ENCODE assay signal across 12 cellular contexts in the genomic region with DNA sequence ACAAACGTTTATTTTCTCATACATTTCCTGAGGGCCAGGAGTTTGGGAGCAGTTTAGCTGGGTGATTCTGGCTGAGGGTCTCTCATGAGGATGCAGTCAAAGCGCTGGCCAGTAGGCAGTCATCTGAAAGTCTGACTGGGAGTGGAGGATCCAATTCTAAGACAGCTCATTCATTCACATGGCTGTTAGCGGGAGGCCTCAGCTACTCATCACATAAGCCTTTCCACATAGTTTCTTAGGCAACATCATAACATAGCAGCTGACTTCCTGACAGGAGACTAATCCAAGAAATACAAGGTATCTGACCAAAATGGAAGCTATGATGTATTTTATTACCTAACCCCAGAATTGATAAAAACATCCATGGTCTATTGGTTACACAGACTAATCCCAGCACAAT. TPM values are rescaled to one million over a fixed set of nuclear protein-coding genes. Genes with fewer than 3 reads are reported as not detected.
DNase-seq lines count a peak whose midpoint lies in the region; ATAC-seq, FAIRE-seq and TF ChIP-seq lines count a peak whose summit lies in the region.
"Had no signal": no experiment of that assay in that cellular context is flagged by ENCODE, and none has a peak within 500 bp of the region (broad histone marks: within the 10 kb centered on the region; RNA-seq: fewer than 3 reads in every experiment).

No MANE protein-coding gene starts in this region.

- H2AFZ ChIP-seq in SK-N-SH (ENCODE audit: low read depth) (no peak overlapping the region; the same call in 1 of the 2 replicates), OCI-LY7 (ENCODE audit: low read length) (peak overlapping the region; percentile 73; the same call in 1 of the 2 replicates)

- H3K4me3 ChIP-seq in SK-N-SH (ENCODE audit: low read depth in 2 of 2, low read length in 1 of 2) (no peak overlapping the region), OCI-LY7 (ENCODE audit: low read depth, low read length, poor library complexity, severe bottlenecking) (no peak overlapping the region), skeletal muscle cell (ENCODE audit: low read depth, low read length) (no peak overlapping the region), pancreas (no peak overlapping the region)
- H3K4me3 ChIP-seq: thoracic aorta had no signal

- peaks cover 21% of the 10 kb centered on the region for H3K79me2 ChIP-seq in SK-N-SH (ENCODE audit: insufficient read depth)
- peaks cover 21% of the 10 kb centered on the region for H3K79me2 ChIP-seq in OCI-LY7 (ENCODE audit: insufficient read depth, low read depth, low read length)

- peak overlapping the region; percentile 12; the same call in 1 of the 2 replicates for H3K9ac ChIP-seq in SK-N-SH

- 76% methylated on average over 3 of the region's 3 CpGs for WGBS in SK-N-SH (ENCODE audit: low lambda C conversion rate)
- 75 to 84% methylated on average over 3 of the region's 3 CpGs for WGBS in pancreas, 2 donors

- H3K9me3 ChIP-seq in SK-N-SH, result no peaks in the 10 kb centered on the region
- no peaks in the 10 kb centered on the region for H3K9me3 ChIP-seq in OCI-LY7 (ENCODE audit: low read length)
- no peaks in the 10 kb centered on the region for H3K9me3 ChIP-seq in pancreas
- H3K9me3 ChIP-seq: thoracic aorta had no signal

- H3K27ac ChIP-seq in SK-N-SH (ENCODE audit: low read depth in 2 of 2, low read length in 1 of 2) (peak overlapping the region in 1 of 2 experiments; percentile 51; a peak in 2 of 4 replicates), OCI-LY7 (ENCODE audit: low read depth, low read length, poor library complexity, severe bottlenecking) (no peak overlapping the region), epithelial cell of prostate (no peak overlapping the region), pancreas (no peak overlapping the region), RWPE1 (no peak overlapping the region)
- H3K27ac ChIP-seq: thoracic aorta had no signal

- TF ChIP-seq EP300 in SK-N-SH (IDR thresholded peaks at IDR 0.05; ENCODE audit: borderline replicate concordance in 1 of 2, low read depth in 1 of 2, low read length in 1 of 2), result no peak

- H3K27me3 ChIP-seq in SK-N-SH (ENCODE audit: insufficient read depth) (no peaks in the 10 kb centered on the region), pancreas (no peaks in the 10 kb centered on the region)

- ATAC-seq in SK-N-SH treated with all-trans-retinoic acid at 6 μM for 48 hours (no peak), GM21528 (IDR thresholded peaks at IDR 0.05; ENCODE audit: low FRiP score, unreplicated experiment) (no peak), pancreas (no peak)
- ATAC-seq: right cardiac atrium, T-helper 17 cell had no signal

- H4K20me1 ChIP-seq in SK-N-SH (ENCODE audit: insufficient read depth), result no peaks in the 10 kb centered on the region
- peaks cover 16% of the 10 kb centered on the region for H4K20me1 ChIP-seq in OCI-LY7 (ENCODE audit: insufficient read depth, low read length)

- H3K4me2 ChIP-seq in SK-N-SH (no peak overlapping the region), OCI-LY7 (ENCODE audit: low read length) (no peak overlapping the region)

- POLR2A ChIA-PET in SK-N-SH (lab: Yijun Ruan, JAX) (no interaction called here), OCI-LY7 (lab: Charles Lee) (interaction anchor here (0.5 to 2.1 kb wide), 7 partner anchors 9 to 371 kb away, joined by 3 to 9 read pairs (median 4); partner anchors contain the start of gene WDFY1), RWPE1 (lab: Yijun Ruan, JAX; ENCODE audit: low non-redundant PET) (no interaction called here)

- H3F3A ChIP-seq in SK-N-SH (replicated peaks; ENCODE audit: insufficient read depth), result no peaks in the 10 kb centered on the region

- H3K4me1 ChIP-seq in SK-N-SH (ENCODE audit: control insufficient read depth in 1 of 2, insufficient read depth in 2 of 2, low read depth in 1 of 2, low read length in 1 of 2), result peaks cover 1 to 23% of the 10 kb centered on the region in 2 experiments; a peak in 3 of 4 replicates
- H3K4me1 ChIP-seq in OCI-LY7 (ENCODE audit: insufficient read depth, low read length, poor library complexity, severe bottlenecking), result peaks cover 82% of the 10 kb centered on the region
- peaks cover 7 to 24% (median 16%) of the 10 kb centered on the region in 3 donors for H3K4me1 ChIP-seq in pancreas

- H3K36me3 ChIP-seq in SK-N-SH (replicated peaks in 1 of 2; ENCODE audit: control insufficient read depth in 1 of 2, insufficient read depth in 2 of 2, low read length in 1 of 2), result peaks cover 0 to 2% of the 10 kb centered on the region in 2 experiments
- H3K36me3 ChIP-seq in OCI-LY7 (ENCODE audit: insufficient read depth, low read length), result peaks cover under 1% of the 10 kb centered on the region
- H3K36me3 ChIP-seq in pancreas, result no peaks in the 10 kb centered on the region
- H3K36me3 ChIP-seq: thoracic aorta had no signal

- BruUV-seq in OCI-LY7 (replicated peaks; lab: Mats Ljungman, UMichigan), result no TSS peak

- FAIRE-seq in pancreas (lab: Jason Lieb, UNC), result no peak

- H3K9me2 ChIP-seq in SK-N-SH (no peaks in the 10 kb centered on the region), OCI-LY7 (ENCODE audit: insufficient read depth, low read length) (no peaks in the 10 kb centered on the region)

- intact Hi-C loops in OCI-LY7 (cut with micrococcal nuclease; ENCODE audit: unreplicated experiment) (loop anchor here (10.0 kb wide), 1 partner anchor 1000 kb away; no protein-coding TSS in a partner anchor), pancreas (cut with DNase I) (no loop called here)

- no peak for TF ChIP-seq RAD21 in SK-N-SH (IDR thresholded peaks at IDR 0.05; ENCODE audit: low read length)

- CTCF ChIA-PET in SK-N-SH (lab: Yijun Ruan, JAX) (interaction anchor here (1.0 to 1.4 kb wide), 4 partner anchors 10 to 40 kb away, joined by 4 to 8 read pairs (median 4); partner anchors contain the start of gene WDFY1), OCI-LY7 (lab: Charles Lee; ENCODE audit: unreplicated experiment) (no interaction called here), RWPE1 (lab: Yijun Ruan, JAX) (interaction anchor here (0.7 kb wide), 1 partner anchor 180 kb away, joined by 3 read pairs; no protein-coding TSS in a partner anchor)

- DNase-seq in SK-N-SH, result no peak
- DNase-seq in OCI-LY7 (ENCODE audit: low spot score), result no peak
- peak; percentile 46 for DNase-seq in epithelial cell of prostate (ENCODE audit: low read depth, low spot score)
- DNase-seq in skeletal muscle cell (ENCODE audit: low read depth), result peak; percentile 82
- no peak for DNase-seq in pancreas
- no peak for DNase-seq in RWPE1 (ENCODE audit: low spot score)
- DNase-seq: GF-D8, right cardiac atrium, T-helper 17 cell had no signal

- TF ChIP-seq CTCF in SK-N-SH (IDR thresholded peaks at IDR 0.05) (no peak), OCI-LY7 (conservative IDR thresholded peaks at IDR 0.05; ENCODE audit: low read length) (no peak), pancreas (IDR thresholded peaks at IDR 0.05) (no peak), RWPE1 (conservative IDR thresholded peaks at IDR 0.05; ENCODE audit: low read depth) (no peak)

TF ChIP-seq in SK-N-SH, 30 proteins besides CTCF, POLR2A, EP300 and RAD21 (continues in another document):
- TF ChIP-seq SIN3A (IDR thresholded peaks at IDR 0.05; ENCODE audit: borderline replicate concordance, low read depth, low read length) (no peak), RFX5 (IDR thresholded peaks at IDR 0.05; ENCODE audit: low read length) (no peak), FOXJ3 (CRISPR knock-in tag; IDR thresholded peaks at IDR 0.05) (no peak)
- TF ChIP-seq, protein P1, sequence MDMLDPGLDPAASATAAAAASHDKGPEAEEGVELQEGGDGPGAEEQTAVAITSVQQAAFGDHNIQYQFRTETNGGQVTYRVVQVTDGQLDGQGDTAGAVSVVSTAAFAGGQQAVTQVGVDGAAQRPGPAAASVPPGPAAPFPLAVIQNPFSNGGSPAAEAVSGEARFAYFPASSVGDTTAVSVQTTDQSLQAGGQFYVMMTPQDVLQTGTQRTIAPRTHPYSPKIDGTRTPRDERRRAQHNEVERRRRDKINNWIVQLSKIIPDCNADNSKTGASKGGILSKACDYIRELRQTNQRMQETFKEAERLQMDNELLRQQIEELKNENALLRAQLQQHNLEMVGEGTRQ (IDR thresholded peaks at IDR 0.05; ENCODE audit: borderline replicate concordance, low read depth, low read length), result no peak

TF ChIP-seq in SK-N-SH treated with all-trans-retinoic acid at 6 μM for 48 hours, 23 proteins besides CTCF, POLR2A, EP300 and RAD21 (continues in another document):
- TF ChIP-seq ESRRG (CRISPR knock-in tag; IDR thresholded peaks at IDR 0.05), result no peak
- TF ChIP-seq ZNF70 (CRISPR knock-in tag; IDR thresholded peaks at IDR 0.05), result no peak
- TF ChIP-seq CSDC2 (CRISPR knock-in tag; IDR thresholded peaks at IDR 0.05), result no peak
- no peak for TF ChIP-seq BACH2 (CRISPR knock-in tag; IDR thresholded peaks at IDR 0.05; ENCODE audit: borderline replicate concordance)
- TF ChIP-seq ZNF565 (CRISPR knock-in tag; conservative IDR thresholded peaks at IDR 0.05; ENCODE audit: low read depth), result no peak
- no peak for TF ChIP-seq TOX (CRISPR knock-in tag; IDR thresholded peaks at IDR 0.05; ENCODE audit: borderline replicate concordance)

RNA-seq across cellular contexts. Expression of gene MRPL44, which starts 2.9 kb away (rescaled TPM):
- polyA plus RNA-seq in SK-N-SH (2012; rRNA removed) (12.9 and 14.5 TPM in 2 replicates), pancreas (10 to 100 TPM in 1 of 2 donors, 1 to 10 TPM in 1; 5.9 to 12.7 TPM)
- polyA plus RNA-seq in SK-N-SH (2012; cell fraction: cytosol; rRNA removed), result 19.2 and 20.2 TPM in 2 replicates
- polyA plus RNA-seq in SK-N-SH (2012; cell fraction: nucleus; rRNA removed), result 5.5 and 8.1 TPM in 2 replicates
- 25.4 and 36.2 TPM in 2 replicates for total RNA-seq in OCI-LY7 (2014; rRNA removed; shearing (Covaris generic))
- total RNA-seq in OCI-LY7 (2022) (36.5 and 38.6 TPM in 2 replicates), pancreas (10 to 100 TPM in 3 of 6 donors, 1 to 10 TPM in 3; 6.8 to 11.5 (median 9.6) TPM)

RNA-seq across cellular contexts. Expression of gene WDFY1, which starts 9.3 kb away (rescaled TPM):
- polyA plus RNA-seq in SK-N-SH (2012; rRNA removed) (21.7 and 31.8 TPM in 2 replicates), pancreas (1 to 10 TPM; 5.5 to 8.2 TPM)
- polyA plus RNA-seq in SK-N-SH (2012; cell fraction: cytosol; rRNA removed), result 15.7 and 16.0 TPM in 2 replicates
- 65.9 and 69.2 TPM in 2 replicates for polyA plus RNA-seq in SK-N-SH (2012; cell fraction: nucleus; rRNA removed)
- total RNA-seq in OCI-LY7 (2014; rRNA removed; shearing (Covaris generic)), result 45.3 and 46.6 TPM in 2 replicates
- total RNA-seq in OCI-LY7 (2022) (33.3 and 38.6 TPM in 2 replicates), pancreas (10 to 100 TPM; 13.5 to 25.9 (median 17.1) TPM)

Comparison
In these comparisons a context has a peak if more than half of its experiments do, and no peak if none do; other contexts are left out.
1. DNase-seq: peak in epithelial cell of prostate (single experiment) and skeletal muscle cell (single experiment); none in SK-N-SH (single experiment), OCI-LY7 (single experiment), pancreas (0 of 6) and RWPE1 (single experiment).